In the genomic region with DNA sequence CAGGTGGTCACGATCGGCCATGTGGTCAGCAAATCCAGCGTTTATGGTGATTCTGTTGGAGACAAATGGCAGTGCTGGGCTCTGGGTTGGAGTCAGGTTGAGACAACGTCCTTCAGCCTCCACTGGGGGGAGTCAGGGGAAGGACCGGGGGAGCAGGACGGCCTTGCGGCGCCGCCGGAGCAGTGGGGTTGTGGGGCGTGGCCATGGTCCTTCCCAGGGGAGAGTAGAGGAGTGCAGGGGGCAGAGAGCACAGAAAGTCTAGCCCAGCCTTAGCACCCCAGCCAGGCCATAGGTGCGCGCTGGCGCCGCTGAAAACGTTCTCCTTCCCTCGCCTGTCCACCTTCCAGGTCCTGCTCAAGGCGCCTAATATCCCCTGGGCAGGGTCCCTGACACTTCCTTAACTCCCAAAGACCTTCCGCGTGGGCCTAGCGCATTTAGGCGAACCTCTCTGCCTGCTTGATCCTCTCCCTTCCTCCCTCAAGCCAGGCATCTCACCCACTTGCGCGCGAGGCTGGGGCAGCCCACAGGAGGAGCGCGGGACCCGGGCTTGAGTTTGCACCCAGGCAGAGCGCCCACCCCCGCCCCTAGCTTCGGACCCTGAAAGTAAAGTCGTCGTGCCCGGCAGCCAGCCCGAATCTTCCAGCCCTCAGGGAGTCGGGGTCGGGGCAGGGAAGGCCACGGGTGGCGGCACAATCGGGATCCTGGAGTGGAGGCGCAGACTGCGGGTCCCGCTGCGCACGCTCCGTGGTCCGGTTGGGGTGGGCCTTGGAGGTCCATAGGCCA, we compare ENCODE assay signal across 8 cellular contexts. TPM values are rescaled to one million over a fixed set of nuclear protein-coding genes. Genes with fewer than 3 reads are reported as not detected.
DNase-seq lines count a peak whose midpoint lies in the region; ATAC-seq and TF ChIP-seq lines count a peak whose summit lies in the region.

No MANE protein-coding gene starts in this region.

- peaks cover 14% of the 10 kb centered on the region for H3K4me1 ChIP-seq in CD8-positive, alpha-beta T cell (ENCODE audit: insufficient read depth, low read length)
- no peaks in the 10 kb centered on the region; the same call in 1 of the 2 replicates for H3K4me1 ChIP-seq in IMR-90 (ENCODE audit: control insufficient read depth, insufficient read depth, low read length)
- H3K4me1 ChIP-seq in vagina = peaks cover 48% of the 10 kb centered on the region

- H3K27ac Mint-ChIP-seq in CD8-positive, alpha-beta T cell = no peak overlapping the region
- H3K27ac Mint-ChIP-seq in brain (peak overlapping the region in 3 of 5 experiments; percentile 15 to 48 (median 35)), memory B cell (no peak overlapping the region)

- H3K4me3 Mint-ChIP-seq in CD8-positive, alpha-beta T cell = peak overlapping the region; percentile 32
- H3K4me3 Mint-ChIP-seq in brain = peak overlapping the region; percentile 58 to 73 (median 70)
- H3K4me3 Mint-ChIP-seq in memory B cell = peak overlapping the region; percentile 56

- H3K18ac ChIP-seq in IMR-90 (ENCODE audit: low read depth, low read length) = no peak overlapping the region

- TF ChIP-seq POLR2A in IMR-90 (IDR thresholded peaks at IDR 0.05; ENCODE audit: low read depth, low read length) = no peak
- TF ChIP-seq POLR2A in vagina (IDR thresholded peaks at IDR 0.05) = no peak

- H3K14ac ChIP-seq in IMR-90 (replicated peaks; ENCODE audit: low read depth, low read length) = no peak overlapping the region

- ATAC-seq in CD8-positive, alpha-beta T cell = no peak
- no peak for ATAC-seq in IMR-90 (ENCODE audit: low read depth)
- ATAC-seq in memory B cell (ENCODE audit: low read depth) = no peak

- no peak overlapping the region for H2AK5ac ChIP-seq in IMR-90 (ENCODE audit: low read depth, low read length)

- no peak overlapping the region for H4K91ac ChIP-seq in IMR-90 (ENCODE audit: insufficient read depth, low read depth, low read length)

- no peak overlapping the region for H2BK120ac ChIP-seq in IMR-90 (ENCODE audit: low read depth, low read length)

- no peak overlapping the region for H2AK9ac ChIP-seq in IMR-90 (replicated peaks; ENCODE audit: low read depth, low read length, poor library complexity)

- no peaks in the 10 kb centered on the region for H3K9me1 ChIP-seq in IMR-90 (ENCODE audit: insufficient read depth, low read length)

- H3K4me3 ChIP-seq in CD8-positive, alpha-beta T cell (ENCODE audit: low read depth, low read length) = no peak overlapping the region
- H3K4me3 ChIP-seq in IMR-90 (ENCODE audit: insufficient read depth, low read depth, low read length) = no peak overlapping the region
- H3K4me3 ChIP-seq in vagina = no peak overlapping the region

- no peak overlapping the region for H2BK15ac ChIP-seq in IMR-90 (ENCODE audit: low read depth, low read length)

- no peak for TF ChIP-seq RAD21 in IMR-90 (IDR thresholded peaks at IDR 0.05; ENCODE audit: low read length)

- H3K9me3 Mint-ChIP-seq in CD8-positive, alpha-beta T cell = peaks cover under 1% of the 10 kb centered on the region
- peaks cover 1 to 21% (median 10%) of the 10 kb centered on the region in 5 experiments for H3K9me3 Mint-ChIP-seq in brain
- H3K9me3 Mint-ChIP-seq in memory B cell = peaks cover under 1% of the 10 kb centered on the region

- BruUV-seq in IMR-90 (replicated peaks; lab: Mats Ljungman, UMichigan) = no TSS peak

- H4K8ac ChIP-seq in IMR-90 (ENCODE audit: low read depth in 2 of 2, low read length in 2 of 2) = no peak overlapping the region

- no peak overlapping the region for H2BK5ac ChIP-seq in IMR-90 (ENCODE audit: low read depth, low read length, poor library complexity, severe bottlenecking)

- H2AFZ ChIP-seq in IMR-90 (replicated peaks; ENCODE audit: low read length, poor library complexity) = no peak overlapping the region

- CTCF ChIA-PET in CD8-positive, alpha-beta T cell (lab: Charles Lee) = no interaction called here
- CTCF ChIA-PET in IMR-90 (lab: Yijun Ruan, JAX) = interaction anchor here (0.6 kb wide), 1 partner anchor 321 kb away, joined by 3 read pairs; no protein-coding TSS in a partner anchor

- 4% methylated on average over 25 of the region's 47 CpGs; no CpG with 5 or more reads in 1 of the 2 experiments for WGBS in IMR-90 (ENCODE audit: extremely low coverage in 2 of 2, insufficient read length in 1 of 2), 2 experiments

- no peaks in the 10 kb centered on the region for H3K36me3 ChIP-seq in CD8-positive, alpha-beta T cell (ENCODE audit: insufficient read depth, low read length)
- H3K36me3 ChIP-seq in IMR-90 (ENCODE audit: control insufficient read depth, insufficient read depth, low read length) (no peaks in the 10 kb centered on the region), vagina (no peaks in the 10 kb centered on the region)

- no peak overlapping the region for H3K4me2 ChIP-seq in IMR-90 (ENCODE audit: low read depth, low read length)

- no peak overlapping the region for H3K56ac ChIP-seq in IMR-90 (ENCODE audit: extremely low read depth, insufficient read depth, low read length)

- H3K9ac ChIP-seq in IMR-90 (ENCODE audit: low read depth, low read length) = no peak overlapping the region

- H3K23ac ChIP-seq in IMR-90 (ENCODE audit: low read depth, low read length) = no peak overlapping the region

- no peak overlapping the region for H3K4ac ChIP-seq in IMR-90 (ENCODE audit: low read depth, low read length)

- in situ Hi-C loops in IMR-90 (cut with MboI; ENCODE audit: low sequenced_read_pairs) = loop anchor here (10.0 kb wide), 1 partner anchor 509 kb away; no protein-coding TSS in a partner anchor

- H3K36me3 Mint-ChIP-seq in CD8-positive, alpha-beta T cell = no peaks in the 10 kb centered on the region
- H3K36me3 Mint-ChIP-seq in brain (no peaks in the 10 kb centered on the region), memory B cell (no peaks in the 10 kb centered on the region)

- H3K27me3 ChIP-seq in CD8-positive, alpha-beta T cell (ENCODE audit: insufficient read depth, low read length) = peaks cover 10% of the 10 kb centered on the region
- peaks cover 43% of the 10 kb centered on the region for H3K27me3 ChIP-seq in IMR-90 (ENCODE audit: control insufficient read depth, insufficient read depth, low read length)
- H3K27me3 ChIP-seq in vagina = no peaks in the 10 kb centered on the region

- intact Hi-C loops in CD8-positive, alpha-beta T cell (cut with DNase I, micrococcal nuclease) = no loop called here
- intact Hi-C loops in IMR-90 (cut with micrococcal nuclease) (no loop called here), vagina (cut with DNase I) (loop anchor here (5.0 to 10.0 kb wide), 2 partner anchors 429 to 502 kb away; no protein-coding TSS in a partner anchor)

- peak in 1 of 7 experiments; percentile 16 for DNase-seq in CD8-positive, alpha-beta T cell
- DNase-seq in IMR-90 (no peak), memory B cell (ENCODE audit: low spot score in 2 of 2) (no peak), GDM1 (lab: John Stamatoyannopoulos, UW) (no peak), HT-29 (ENCODE audit: low spot score) (no peak), vagina (ENCODE audit: extremely low spot score in 2 of 2) (no peak), GOT3 (lab: John Stamatoyannopoulos, UW) (no peak)

- POLR2A ChIA-PET in CD8-positive, alpha-beta T cell (lab: Charles Lee) = no interaction called here
- POLR2A ChIA-PET in IMR-90 (lab: Charles Lee; ENCODE audit: unreplicated experiment) = no interaction called here

- H3K27me3 Mint-ChIP-seq in CD8-positive, alpha-beta T cell (ENCODE audit: low read depth) = peaks cover 31% of the 10 kb centered on the region
- peaks cover 58% of the 10 kb centered on the region for H3K27me3 Mint-ChIP-seq in brain
- peaks cover 19% of the 10 kb centered on the region for H3K27me3 Mint-ChIP-seq in memory B cell

- peaks cover 2% of the 10 kb centered on the region for H3K9me3 ChIP-seq in CD8-positive, alpha-beta T cell (ENCODE audit: low read length)
- H3K9me3 ChIP-seq in IMR-90 (ENCODE audit: control insufficient read depth, insufficient read depth, low read length) = 0 out of 2 replicates have a peak, but pooled peaks cover 3% of the 10 kb centered on the region
- no peaks in the 10 kb centered on the region for H3K9me3 ChIP-seq in vagina

- no peak overlapping the region for H2BK20ac ChIP-seq in IMR-90 (ENCODE audit: low read depth, low read length)

- dilution Hi-C loops in IMR-90 (cut with HindIII; ENCODE audit: low sequenced_read_pairs, unreplicated experiment) = no loop called here

- no peak overlapping the region for H4K5ac ChIP-seq in IMR-90 (ENCODE audit: low read depth, low read length)

- peaks cover 3% of the 10 kb centered on the region for H3K4me1 Mint-ChIP-seq in CD8-positive, alpha-beta T cell (ENCODE audit: low read depth)
- peaks cover 23% of the 10 kb centered on the region for H3K4me1 Mint-ChIP-seq in brain
- peaks cover 3% of the 10 kb centered on the region for H3K4me1 Mint-ChIP-seq in memory B cell

- H3K27ac ChIP-seq in CD8-positive, alpha-beta T cell (ENCODE audit: low read depth, low read length) = no peak overlapping the region
- no peak overlapping the region for H3K27ac ChIP-seq in IMR-90 (ENCODE audit: insufficient read depth, low read length)
- no peak overlapping the region for H3K27ac ChIP-seq in vagina

- no peak for TF ChIP-seq CTCF in CD8-positive, alpha-beta T cell (IDR thresholded peaks at IDR 0.05)
- TF ChIP-seq CTCF in IMR-90 (conservative IDR thresholded peaks at IDR 0.05; ENCODE audit: low read depth, low read length) (0 out of 2 replicates have a peak, but pooled peaks have one; percentile 1), brain (conservative IDR thresholded peaks at IDR 0.05) (peak; percentile 39 to 61), vagina (IDR thresholded peaks at IDR 0.05) (no peak)

- no peaks in the 10 kb centered on the region for H4K20me1 ChIP-seq in IMR-90 (ENCODE audit: insufficient read depth, low read length)

- H3K79me1 ChIP-seq in IMR-90 (ENCODE audit: low read depth in 1 of 2, low read length in 2 of 2) = no peaks in the 10 kb centered on the region

RNA-seq across cellular contexts. Expression of a gene that starts 3.1 kb away (rescaled TPM):
- under 1 TPM; 0.25 to 0.33 TPM for total RNA-seq in CD8-positive, alpha-beta T cell
- total RNA-seq in IMR-90 (2012; rRNA removed) (not detected in 2 replicates), vagina (2.7 TPM)
- polyA plus RNA-seq in IMR-90 (2012; rRNA removed) (0.03 TPM in 1 of 2 replicates, not detected in the other), brain (ENCODE audit: insufficient read depth, low read depth, low replicate concordance) (15.3 TPM)
- polyA plus RNA-seq in IMR-90 (2012; cell fraction: cytosol; rRNA removed) = not detected in 2 replicates
- polyA plus RNA-seq in IMR-90 (2012; cell fraction: nucleus; rRNA removed; ENCODE audit: low replicate concordance) = 0.01 TPM in 1 of 2 replicates, not detected in the other
- not detected in 2 replicates for total RNA-seq in HT-29 (2014; rRNA removed; shearing (Covaris generic))

RNA-seq across cellular contexts. Expression of a gene that starts 49.8 kb away (rescaled TPM):
- total RNA-seq in CD8-positive, alpha-beta T cell = not detected
- total RNA-seq in IMR-90 (2012; rRNA removed) = not detected in 2 replicates
- not detected in 2 replicates for polyA plus RNA-seq in IMR-90 (2012; rRNA removed)
- polyA plus RNA-seq in IMR-90 (2012; cell fraction: cytosol; rRNA removed) = not detected in 2 replicates
- not detected in 2 replicates for polyA plus RNA-seq in IMR-90 (2012; cell fraction: nucleus; rRNA removed; ENCODE audit: low replicate concordance)
- not detected for polyA plus RNA-seq in brain (ENCODE audit: insufficient read depth, low read depth, low replicate concordance)
- not detected in 2 replicates for total RNA-seq in HT-29 (2014; rRNA removed; shearing (Covaris generic))
- total RNA-seq in vagina = 3.7 TPM

Comparison
In these comparisons a context has a peak if more than half of its experiments do, and no peak if none do; other contexts are left out.
1. H3K27ac Mint-ChIP-seq: peak in brain (3 of 5); none in CD8-positive, alpha-beta T cell (single experiment) and memory B cell (single experiment).
2. CTCF ChIP-seq: peak in IMR-90 (single experiment) and brain (2 of 2); none in CD8-positive, alpha-beta T cell (single experiment) and vagina (0 of 3).
3. Peak in every context shown above with its lines, with median percentiles within 50 percentile points of each other: H3K4me3 Mint-ChIP-seq.